8 cellular contexts compared by ENCODE assay signal in the genomic region with DNA sequence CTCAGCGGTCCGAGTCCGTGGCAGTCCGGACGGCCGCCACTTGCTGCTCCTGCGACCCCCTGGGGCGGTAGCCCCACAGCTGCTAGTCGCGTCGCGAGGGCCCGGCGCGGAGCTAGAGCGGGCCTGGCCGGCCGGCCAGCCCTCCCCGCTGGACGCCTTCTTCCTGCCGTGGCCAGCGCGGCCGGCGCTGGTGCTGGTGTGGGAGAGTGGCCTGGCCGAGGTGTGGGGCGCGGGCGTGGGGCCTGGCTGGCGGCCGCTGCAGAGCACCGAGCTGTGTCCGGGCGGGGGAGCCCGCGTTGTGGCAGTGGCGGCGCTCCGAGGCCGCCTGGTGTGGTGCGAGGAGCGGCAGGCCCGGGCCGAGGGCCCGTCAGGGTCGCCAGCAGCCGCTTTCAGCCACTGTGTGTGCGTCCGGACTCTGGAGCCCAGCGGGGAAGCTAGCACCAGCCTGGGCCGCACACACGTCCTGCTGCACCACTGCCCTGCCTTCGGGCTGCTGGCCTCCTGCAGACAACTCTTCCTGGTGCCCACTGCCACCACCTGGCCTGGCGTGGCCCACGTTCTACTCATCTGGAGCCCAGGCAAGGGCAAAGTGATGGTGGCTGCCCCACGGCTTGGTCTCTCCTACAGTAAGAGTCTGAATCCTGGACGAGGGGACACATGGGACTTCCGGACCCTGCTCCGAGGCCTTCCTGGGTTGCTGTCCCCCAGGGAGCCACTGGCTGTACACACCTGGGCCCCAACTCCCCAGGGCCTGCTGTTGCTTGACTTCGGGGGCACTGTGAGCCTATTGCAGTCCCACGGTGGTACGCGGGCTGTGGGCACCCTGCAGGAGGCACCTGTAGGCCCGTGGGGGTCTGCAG. TPM values are rescaled to one million over a fixed set of nuclear protein-coding genes. Genes with fewer than 3 reads are reported as not detected.
DNase-seq lines count a peak whose midpoint lies in the region; ATAC-seq, FAIRE-seq and TF ChIP-seq lines count a peak whose summit lies in the region.

No MANE protein-coding gene starts in this region.

- POLR2A ChIA-PET in A549 (lab: Yijun Ruan, JAX): interaction anchor here (0.6 to 2.1 kb wide), 4 partner anchors 11 to 299 kb away, joined by 3 to 9 read pairs (median 4); a partner anchor contains a TSS
- POLR2A ChIA-PET in MCF 10A (lab: Yijun Ruan, JAX): interaction anchor here (0.5 to 2.5 kb wide), 13 partner anchors 9 to 454 kb away, joined by 3 to 25 read pairs (median 4); a partner anchor contains a TSS

- ATAC-seq in A549: peak; percentile 51 to 65
- peak; percentile 20 for ATAC-seq in HG02870 (IDR thresholded peaks at IDR 0.05; ENCODE audit: unreplicated experiment)

- H3K9me3 ChIP-seq in A549: no peaks in the 10 kb centered on the region

- 39% methylated on average over 7 of the region's 64 CpGs for WGBS in A549 (ENCODE audit: missing lambda C conversion rate)

- no peaks in the 10 kb centered on the region for H3K27me3 Mint-ChIP-seq in MCF 10A (ENCODE audit: insufficient read depth, unreplicated experiment)

- no peaks in the 10 kb centered on the region for H3K9me3 Mint-ChIP-seq in MCF 10A (ENCODE audit: unreplicated experiment)

- FAIRE-seq in A549 (lab: Jason Lieb, UNC): no peak

- no peak for TF ChIP-seq RAD21 in A549 (conservative IDR thresholded peaks at IDR 0.05 in 1 of 2, IDR thresholded peaks at IDR 0.05 in 1 of 2)

- peak overlapping the region; percentile 83 for H3K4me3 Mint-ChIP-seq in MCF 10A (ENCODE audit: unreplicated experiment)

- CTCF ChIA-PET in A549 (lab: Yijun Ruan, JAX): interaction anchor here (0.7 to 3.4 kb wide), 6 partner anchors 10 to 225 kb away, joined by 3 to 11 read pairs (median 4); a partner anchor contains a TSS
- CTCF ChIA-PET in MCF 10A (lab: Yijun Ruan, JAX): interaction anchor here (0.6 to 2.7 kb wide), 7 partner anchors 31 to 229 kb away, joined by 3 to 12 read pairs (median 4); no protein-coding TSS in a partner anchor

- intact Hi-C loops in MCF 10A (cut with micrococcal nuclease): loop anchor here (1.0 kb wide), 3 partner anchors 9 to 247 kb away; a partner anchor contains a TSS

- in situ Hi-C loops in GM13976 (cut with MboI; ENCODE audit: low sequenced_read_pairs, unreplicated experiment): no loop called here

- TF ChIP-seq CTCF in A549 (IDR thresholded peaks at IDR 0.05) (no peak; the same call in 2 of the 3 replicates), GM13976 (IDR thresholded peaks at IDR 0.05; ENCODE audit: borderline replicate concordance, control extremely low read depth, extremely low read depth, insufficient read depth, missing control alignments) (peak; percentile 12), MCF 10A (IDR thresholded peaks at IDR 0.05; ENCODE audit: unreplicated experiment) (no peak)

- peaks cover 16% of the 10 kb centered on the region for H3K4me1 Mint-ChIP-seq in MCF 10A (ENCODE audit: insufficient read depth, unreplicated experiment)

- H3K4me3 ChIP-seq in A549: peak overlapping the region; percentile 87

- H3K27ac ChIP-seq in A549: peak overlapping the region; percentile 91 to 99

- DNase-seq in A549 (ENCODE audit: low read depth in 1 of 2, low spot score in 1 of 2): peak; percentile 38 to 48
- DNase-seq in GM13976 (ENCODE audit: low spot score): peak; percentile 59
- DNase-seq in RKO (ENCODE audit: low spot score): peak; percentile 48
- DNase-seq in MCF 10A (ENCODE audit: unreplicated experiment): peak; percentile 18
- peak; percentile 32 for DNase-seq in iris pigment epithelial cell (ENCODE audit: low read depth)
- peak; percentile 46 for DNase-seq in stimulated activated CD8-positive, alpha-beta memory T cell treated with anti-CD3 and anti-CD28 coated beads, Interleukin-4, amount 100 ng/mL, for 48 hours
- no peak for DNase-seq in GM19240 (ENCODE audit: insufficient read length, low spot score)

- H3K4me1 ChIP-seq in A549: peaks cover 20% of the 10 kb centered on the region

- H3K36me3 Mint-ChIP-seq in MCF 10A (ENCODE audit: insufficient read depth, unreplicated experiment): peaks cover 17% of the 10 kb centered on the region

- peak overlapping the region; percentile 75 for H3K27ac Mint-ChIP-seq in MCF 10A (ENCODE audit: low read depth, unreplicated experiment)

- no TSS peak for BruUV-seq in MCF 10A (replicated peaks; lab: Mats Ljungman, UMichigan)

- TF ChIP-seq POLR2A in A549 (IDR thresholded peaks at IDR 0.05; ENCODE audit: low read length): no peak; the same call in 1 of the 2 replicates

- peak overlapping the region; percentile 97 for H3K4me2 ChIP-seq in A549

- TF ChIP-seq EP300 in A549 (IDR thresholded peaks at IDR 0.05): no peak

TF ChIP-seq in A549, 52 proteins besides CTCF, POLR2A, EP300 and RAD21:
- TF ChIP-seq, protein P1, sequence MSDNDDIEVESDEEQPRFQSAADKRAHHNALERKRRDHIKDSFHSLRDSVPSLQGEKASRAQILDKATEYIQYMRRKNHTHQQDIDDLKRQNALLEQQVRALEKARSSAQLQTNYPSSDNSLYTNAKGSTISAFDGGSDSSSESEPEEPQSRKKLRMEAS (IDR thresholded peaks at IDR 0.05): no peak; the same call in 1 of the 2 replicates
- no peak for TF ChIP-seq GATA3 (IDR thresholded peaks at IDR 0.05; ENCODE audit: borderline replicate concordance)
- TF ChIP-seq KDM1A (IDR thresholded peaks at IDR 0.05; ENCODE audit: low read depth): no peak
- TF ChIP-seq CEBPB (IDR thresholded peaks at IDR 0.05): no peak
- 0 out of 2 replicates have a peak, but pooled peaks have one; percentile 22 for TF ChIP-seq KDM5A (IDR thresholded peaks at IDR 0.05)
- no peak for TF ChIP-seq TP53 (CRISPR knock-in tag; IDR thresholded peaks at IDR 0.05)
- peak; percentile 45 for TF ChIP-seq PHF8 (IDR thresholded peaks at IDR 0.05; ENCODE audit: borderline replicate concordance, low read depth)
- TF ChIP-seq CBX2 (IDR thresholded peaks at IDR 0.05; ENCODE audit: borderline replicate concordance, low read depth): no peak

RNA-seq across cellular contexts. Expression of a gene that starts 0.6 kb away (rescaled TPM):
- 5.6 and 7.6 TPM in 2 replicates for polyA plus RNA-seq in A549 (2011; rRNA removed)
- 6.6 and 10.0 TPM in 2 replicates for polyA plus RNA-seq in A549 (2012; cell fraction: cytosol; rRNA removed)
- 11.4 and 12.5 TPM in 2 replicates for polyA plus RNA-seq in A549 (2012; cell fraction: nucleus; rRNA removed)
- polyA plus RNA-seq in A549 (2017; fragmentation: RNase III; extraction: RNeasy Plus Mini Kit Qiagen cat#74134 plus additional on column Dnase treatment): 13.0 to 16.7 TPM (median 15.3 TPM) in 3 replicates
- 12.1 and 15.2 TPM in 2 replicates for polyA minus RNA-seq in A549 (2011; rRNA and poly(A)+ RNA removed)
- 15.0 and 16.6 TPM in 2 replicates for total RNA-seq in MCF 10A (2022)

RNA-seq across cellular contexts. Expression of a gene that starts 9.8 kb away (rescaled TPM):
- 17.3 and 20.1 TPM in 2 replicates for polyA plus RNA-seq in A549 (2011; rRNA removed)
- 8.7 and 9.8 TPM in 2 replicates for polyA plus RNA-seq in A549 (2012; cell fraction: cytosol; rRNA removed)
- polyA plus RNA-seq in A549 (2012; cell fraction: nucleus; rRNA removed): 9.4 and 36.5 TPM in 2 replicates
- polyA plus RNA-seq in A549 (2017; fragmentation: RNase III; extraction: RNeasy Plus Mini Kit Qiagen cat#74134 plus additional on column Dnase treatment): 11.3 to 13.3 TPM (median 12.7 TPM) in 3 replicates
- 14.4 and 15.7 TPM in 2 replicates for polyA minus RNA-seq in A549 (2011; rRNA and poly(A)+ RNA removed)
- 17.6 and 18.9 TPM in 2 replicates for total RNA-seq in MCF 10A (2022)

RNA-seq across cellular contexts. Expression of a gene that starts 54.4 kb away (rescaled TPM):
- polyA plus RNA-seq in A549 (2011; rRNA removed) (47.0 and 47.5 TPM in 2 replicates), A549 (2017; fragmentation: RNase III; extraction: RNeasy Plus Mini Kit Qiagen cat#74134 plus additional on column Dnase treatment) (33.3 to 37.3 TPM (median 37.2 TPM) in 3 replicates)
- 47.6 and 55.4 TPM in 2 replicates for polyA plus RNA-seq in A549 (2012; cell fraction: cytosol; rRNA removed)
- polyA plus RNA-seq in A549 (2012; cell fraction: nucleus; rRNA removed): 145 and 151 TPM in 2 replicates
- 63.4 and 69.4 TPM in 2 replicates for polyA minus RNA-seq in A549 (2011; rRNA and poly(A)+ RNA removed)
- 28.9 and 31.7 TPM in 2 replicates for total RNA-seq in MCF 10A (2022)
